ENCODE assay signal across 18 cellular contexts in genomic region chr4:54525602-54526001, GRCh38.
DNase-seq lines count a peak whose midpoint lies in the region; ATAC-seq, FAIRE-seq and TF ChIP-seq lines count a peak whose summit lies in the region.
"Had no signal": no experiment of that assay in that cellular context is flagged by ENCODE, and none has a peak within 500 bp of the region (broad histone marks: within the 10 kb centered on the region; RNA-seq: fewer than 3 reads in every experiment).

No MANE protein-coding gene starts in this region.

- no peak overlapping the region for H3K27ac ChIP-seq in astrocyte (ENCODE audit: low read depth, low read length)
- H3K27ac ChIP-seq: BLaER1, gastrocnemius medialis had no signal

- no peak overlapping the region for H3K27ac Mint-ChIP-seq in astrocyte (ENCODE audit: unreplicated experiment)
- no peak overlapping the region for H3K27ac Mint-ChIP-seq in stimulated activated naive B cell treated with anti-CD40 and anti-IgM and Interleukin-4, amounts not matched to agents 10 μg/mL and 1 μg/mL and 100 μg/mL, for 72 hours
- H3K27ac Mint-ChIP-seq: activated naive CD4-positive, alpha-beta T cell treated with anti-CD3 and anti-CD28 coated beads, Interleukin-2, amount 50 U/mL, for 72 hours; WTC11 had no signal

- H3K4me2 ChIP-seq in astrocyte (ENCODE audit: low read length), result no peak overlapping the region
- H3K4me2 ChIP-seq: BLaER1 had no signal

- ATAC-seq in stimulated activated naive B cell treated with anti-CD40 and anti-IgM and Interleukin-4, amounts not matched to agents 10 μg/mL and 1 μg/mL and 100 μg/mL, for 72 hours (replicated peaks), result no peak
- ATAC-seq: activated naive CD4-positive, alpha-beta T cell treated with anti-CD3 and anti-CD28 coated beads, Interleukin-2, amount 50 U/mL, for 72 hours; gastrocnemius medialis; HCT116 had no signal

- H3K79me2 ChIP-seq in astrocyte (ENCODE audit: insufficient read depth, low read length), result no peaks in the 10 kb centered on the region

- H3K9ac ChIP-seq in astrocyte (ENCODE audit: low read length), result no peak overlapping the region
- H3K9ac ChIP-seq: BLaER1 had no signal

- peaks cover 11% of the 10 kb centered on the region for H3K9me3 Mint-ChIP-seq in astrocyte (ENCODE audit: unreplicated experiment)
- H3K9me3 Mint-ChIP-seq in stimulated activated naive B cell treated with anti-CD40 and anti-IgM and Interleukin-4, amounts not matched to agents 10 μg/mL and 1 μg/mL and 100 μg/mL, for 72 hours, result peaks cover 0 to 5% of the 10 kb centered on the region in 2 donors
- H3K9me3 Mint-ChIP-seq: activated naive CD4-positive, alpha-beta T cell treated with anti-CD3 and anti-CD28 coated beads, Interleukin-2, amount 50 U/mL, for 72 hours had no signal

- H3K27me3 ChIP-seq in astrocyte (ENCODE audit: insufficient read depth, low read length), result no peaks in the 10 kb centered on the region
- H3K27me3 ChIP-seq: BLaER1, gastrocnemius medialis had no signal

- no peaks in the 10 kb centered on the region for H3K27me3 Mint-ChIP-seq in astrocyte (ENCODE audit: low read depth, unreplicated experiment)
- H3K27me3 Mint-ChIP-seq in stimulated activated naive B cell treated with anti-CD40 and anti-IgM and Interleukin-4, amounts not matched to agents 10 μg/mL and 1 μg/mL and 100 μg/mL, for 72 hours, result peaks cover 0 to 5% of the 10 kb centered on the region in 2 donors

- H3K9me3 ChIP-seq in astrocyte (ENCODE audit: insufficient read depth, low read depth, low read length), result no peaks in the 10 kb centered on the region
- H3K9me3 ChIP-seq: BLaER1, gastrocnemius medialis had no signal

- H3K36me3 Mint-ChIP-seq in astrocyte (ENCODE audit: low read depth, unreplicated experiment), result no peaks in the 10 kb centered on the region
- no peaks in the 10 kb centered on the region for H3K36me3 Mint-ChIP-seq in stimulated activated naive B cell treated with anti-CD40 and anti-IgM and Interleukin-4, amounts not matched to agents 10 μg/mL and 1 μg/mL and 100 μg/mL, for 72 hours
- H3K36me3 Mint-ChIP-seq: activated naive CD4-positive, alpha-beta T cell treated with anti-CD3 and anti-CD28 coated beads, Interleukin-2, amount 50 U/mL, for 72 hours had no signal

- H3K36me3 ChIP-seq in astrocyte (ENCODE audit: insufficient read depth, low read length), result no peaks in the 10 kb centered on the region
- H3K36me3 ChIP-seq: BLaER1, gastrocnemius medialis had no signal

- no peak overlapping the region for H3K4me3 Mint-ChIP-seq in astrocyte (ENCODE audit: unreplicated experiment)
- no peak overlapping the region for H3K4me3 Mint-ChIP-seq in stimulated activated naive B cell treated with anti-CD40 and anti-IgM and Interleukin-4, amounts not matched to agents 10 μg/mL and 1 μg/mL and 100 μg/mL, for 72 hours
- H3K4me3 Mint-ChIP-seq: WTC11 had no signal

- H3K4me1 Mint-ChIP-seq in astrocyte (ENCODE audit: low read depth, unreplicated experiment), result peaks cover 9% of the 10 kb centered on the region
- no peaks in the 10 kb centered on the region for H3K4me1 Mint-ChIP-seq in stimulated activated naive B cell treated with anti-CD40 and anti-IgM and Interleukin-4, amounts not matched to agents 10 μg/mL and 1 μg/mL and 100 μg/mL, for 72 hours

- H3K4me3 ChIP-seq in AG10803 (ENCODE audit: low read length) (no peak overlapping the region), astrocyte (ENCODE audit: insufficient read depth, low read depth, low read length) (no peak overlapping the region)
- H3K4me3 ChIP-seq: BLaER1, gastrocnemius medialis had no signal

- DNase-seq in AG10803 (ENCODE audit: low read depth) (peak; percentile 95), HTR-8/SVneo (ENCODE audit: insufficient read length, low spot score) (peak; percentile 46), astrocyte (ENCODE audit: low read depth) (peak; percentile 82), hepatic stellate cell (ENCODE audit: low spot score) (peak; percentile 55), KG1 (lab: John Stamatoyannopoulos, UW) (no peak), SKM-1 treated with dmso at 0.1 percent for 144 hours (lab: John Stamatoyannopoulos, UW; ENCODE audit: unreplicated experiment) (no peak), HUDEP-2 (lab: John Stamatoyannopoulos, UW; ENCODE audit: unreplicated experiment in 76 of 76) (no peak)
- DNase-seq in stimulated activated naive B cell treated with anti-CD40 and anti-IgM and Interleukin-4, amounts not matched to agents 10 μg/mL and 1 μg/mL and 100 μg/mL, for 72 hours, result no peak
- DNase-seq: activated CD8-positive, alpha-beta memory T cell treated with anti-CD3 and anti-CD28 coated beads, Interleukin-2, amount 50 U/mL, for 4 hours; gastrocnemius medialis; NCI-H187 treated with DMSO at 0.1 percent for 48 hours; stimulated activated CD4-positive, alpha-beta T cell treated with anti-CD3 and anti-CD28 coated beads, Interleukin-4, amount 100 ng/mL, for 4 hours; stimulated activated naive CD4-positive, alpha-beta T cell treated with Interleukin-2 at 50 U/mL for 16 hours had no signal

- no peaks in the 10 kb centered on the region for H4K20me1 ChIP-seq in astrocyte (ENCODE audit: insufficient read depth, low read length)
- H4K20me1 ChIP-seq: BLaER1 had no signal

- H2AFZ ChIP-seq in astrocyte (ENCODE audit: low read depth, low read length), result no peak overlapping the region

- no peak for TF ChIP-seq CTCF in AG10803 (conservative IDR thresholded peaks at IDR 0.05; ENCODE audit: low read length)
- no peak for TF ChIP-seq CTCF in astrocyte (IDR thresholded peaks at IDR 0.05; ENCODE audit: insufficient read depth, low read depth, low read length)

- FAIRE-seq in HTR-8/SVneo (lab: Jason Lieb, UNC) (peak; percentile 55), astrocyte (lab: Jason Lieb, UNC) (peak; percentile 97)
- FAIRE-seq: islet of Langerhans had no signal

- H3K4me1 ChIP-seq in astrocyte (ENCODE audit: insufficient read depth, low read length), result peaks cover 4% of the 10 kb centered on the region
- H3K4me1 ChIP-seq: BLaER1, gastrocnemius medialis had no signal

Comparison
In these comparisons a context has a peak if more than half of its experiments do, and no peak if none do; other contexts are left out.
1. DNase-seq: peak in AG10803 (single experiment), HTR-8/SVneo (single experiment), astrocyte (single experiment) and hepatic stellate cell (single experiment); none in KG1 (single experiment), stimulated activated naive B cell treated with anti-CD40 and anti-IgM and Interleukin-4, amounts not matched to agents 10 μg/mL and 1 μg/mL and 100 μg/mL, for 72 hours (single experiment), SKM-1 treated with dmso at 0.1 percent for 144 hours (single experiment) and HUDEP-2 (0 of 76).